8 cellular contexts compared by ENCODE assay signal in the genomic region with DNA sequence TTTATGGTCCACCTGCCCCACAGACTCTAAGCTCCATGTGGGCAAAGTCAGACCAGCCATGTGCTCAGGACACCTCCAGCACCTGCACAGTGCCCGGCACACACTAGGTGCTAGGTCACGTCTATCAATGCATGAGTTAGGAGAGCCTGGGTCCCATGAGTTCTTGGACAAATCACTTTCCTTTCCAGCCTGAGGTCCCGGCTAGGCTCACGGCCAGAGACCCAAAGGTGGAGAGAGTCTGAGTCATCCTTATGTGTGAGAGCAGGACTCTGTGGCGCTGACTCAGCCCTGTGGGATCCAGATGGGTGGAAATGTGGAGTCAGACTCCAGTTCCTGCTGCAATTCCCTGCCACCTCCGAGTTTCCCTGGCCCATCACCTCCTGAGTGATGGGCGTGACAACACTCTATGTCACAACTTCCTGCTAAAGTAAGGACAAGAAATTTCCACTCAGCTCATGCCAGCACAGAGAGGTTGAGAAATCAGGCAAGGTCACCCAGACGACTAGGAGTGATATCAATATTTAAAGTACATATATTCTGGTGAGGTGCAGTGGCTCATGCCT. TPM values are rescaled to one million over a fixed set of nuclear protein-coding genes. Genes with fewer than 3 reads are reported as not detected.
A peak's percentile ranks its signal among the peaks of the same experiment; 100 is the strongest.
DNase-seq lines count a peak whose midpoint lies in the region; ATAC-seq, FAIRE-seq and TF ChIP-seq lines count a peak whose summit lies in the region.

No MANE protein-coding gene starts in this region.

- peaks cover 31% of the 10 kb centered on the region for H3K79me2 ChIP-seq in MM.1S (ENCODE audit: low read length)

- no peak overlapping the region for H2AFZ ChIP-seq in MM.1S (ENCODE audit: low read length)

- H4K20me1 ChIP-seq in MM.1S (ENCODE audit: insufficient read depth, low read length): no peaks in the 10 kb centered on the region

- H3K9me3 ChIP-seq in esophagus muscularis mucosa (no peaks in the 10 kb centered on the region), pancreas (no peaks in the 10 kb centered on the region), MM.1S (replicated peaks; ENCODE audit: insufficient read depth, low read length) (no peaks in the 10 kb centered on the region)

- H3K4me1 ChIP-seq in esophagus muscularis mucosa (peaks cover 56 to 72% (median 66%) of the 10 kb centered on the region in 4 donors), pancreas (peaks cover 5 to 40% (median 9%) of the 10 kb centered on the region in 3 donors), MM.1S (ENCODE audit: low read length) (peaks cover 39% of the 10 kb centered on the region)

- H3K4me2 ChIP-seq in MM.1S (ENCODE audit: low read depth, low read length): no peak overlapping the region

- WGBS in esophagus muscularis mucosa: 13% methylated on average over 8 of the region's 8 CpGs
- WGBS in pancreas, 2 donors: 42 to 47% methylated on average over 8 of the region's 8 CpGs

- TF ChIP-seq CTCF in esophagus muscularis mucosa (IDR thresholded peaks at IDR 0.05): no peak
- no peak for TF ChIP-seq CTCF in pancreas (IDR thresholded peaks at IDR 0.05)
- no peak for TF ChIP-seq CTCF in GM13977 (IDR thresholded peaks at IDR 0.05; ENCODE audit: extremely low read depth, insufficient read depth, missing control alignments)
- TF ChIP-seq CTCF in MM.1S (IDR thresholded peaks at IDR 0.05; ENCODE audit: low read length): no peak

- H3K9ac ChIP-seq in MM.1S (ENCODE audit: low read length): no peak overlapping the region

- H3F3A ChIP-seq in MM.1S (ENCODE audit: insufficient read depth, low read length): peaks cover 18% of the 10 kb centered on the region

- DNase-seq in GM03348 (ENCODE audit: low spot score) (peak; percentile 90), RPMI7951 (ENCODE audit: low read depth) (peak; percentile 99), esophagus muscularis mucosa (ENCODE audit: extremely low spot score) (peak; percentile 97), pancreas (peak; percentile 70 to 90 (median 75)), NCI-H524 treated with DMSO at 0.1 percent for 48 hours (lab: John Stamatoyannopoulos, UW) (no peak), GM13977 (ENCODE audit: low spot score) (no peak), MM.1S (no peak)
- no peak for DNase-seq in activated CD8-positive, alpha-beta memory T cell treated with anti-CD3 and anti-CD28 coated beads, Interleukin-2, amount 50 U/mL, for 4 hours

- TF ChIP-seq POLR2A in esophagus muscularis mucosa (IDR thresholded peaks at IDR 0.05; ENCODE audit: low read depth): no peak

- no peak for FAIRE-seq in pancreas (lab: Jason Lieb, UNC)

- peak overlapping the region; percentile 69 to 86 (median 78) for H3K27ac ChIP-seq in esophagus muscularis mucosa (replicated peaks in 1 of 4)
- peak overlapping the region in 2 of 4 donors; percentile 10 to 58 for H3K27ac ChIP-seq in pancreas
- no peak overlapping the region for H3K27ac ChIP-seq in MM.1S (ENCODE audit: low read length)

- H3K36me3 ChIP-seq in esophagus muscularis mucosa: peaks cover 0 to 7% (median 2%) of the 10 kb centered on the region in 4 donors
- H3K36me3 ChIP-seq in pancreas: no peaks in the 10 kb centered on the region
- no peaks in the 10 kb centered on the region for H3K36me3 ChIP-seq in MM.1S (replicated peaks; ENCODE audit: insufficient read depth, low read length)

- peak; percentile 5 to 56 (median 32) for ATAC-seq in pancreas

- TF ChIP-seq EP300 in esophagus muscularis mucosa (IDR thresholded peaks at IDR 0.05): no peak

- H3K27me3 ChIP-seq in esophagus muscularis mucosa (peaks cover 0 to 16% (median 0%) of the 10 kb centered on the region in 4 donors), pancreas (no peaks in the 10 kb centered on the region), MM.1S (replicated peaks; ENCODE audit: insufficient read depth, low read length) (no peaks in the 10 kb centered on the region)

- H3K9me2 ChIP-seq in MM.1S (replicated peaks; ENCODE audit: insufficient read depth, low read length): no peaks in the 10 kb centered on the region

- H3K4me3 ChIP-seq in esophagus muscularis mucosa: no peak overlapping the region
- no peak overlapping the region for H3K4me3 ChIP-seq in pancreas
- no peak overlapping the region for H3K4me3 ChIP-seq in MM.1S (ENCODE audit: low read length)

- intact Hi-C loops in esophagus muscularis mucosa (cut with DNase I) (no loop called here), pancreas (cut with DNase I) (no loop called here)

- in situ Hi-C loops in GM13977 (cut with MboI; ENCODE audit: low pct_unique_long_range_greater_than_20kb, low sequenced_read_pairs, unreplicated experiment): loop anchor here (10.0 to 25.0 kb wide), 2 partner anchors 135 to 332 kb away; partner anchors contain the start of gene CDK9

RNA-seq across cellular contexts. Expression of gene ST6GALNAC4, which starts 2.5 kb away (rescaled TPM):
- total RNA-seq in RPMI7951 (2014; rRNA removed; shearing (Covaris generic)): 10.5 and 14.0 TPM in 2 replicates
- 10 to 100 TPM; 20.3 to 44.8 (median 35.9) TPM for total RNA-seq in esophagus muscularis mucosa
- 10 to 100 TPM; 25.9 to 66.6 (median 41.3) TPM for total RNA-seq in pancreas
- 10 to 100 TPM; 22.2 to 27.7 TPM for polyA plus RNA-seq in pancreas

RNA-seq across cellular contexts. Expression of gene PIP5KL1, which starts 11.2 kb away (rescaled TPM):
- 0.24 and 1.2 TPM in 2 replicates for total RNA-seq in RPMI7951 (2014; rRNA removed; shearing (Covaris generic))
- total RNA-seq in esophagus muscularis mucosa (1 to 10 TPM; 1.3 to 2.8 (median 2.2) TPM), pancreas (1 to 10 TPM; 1.0 to 2.2 (median 1.2) TPM)
- polyA plus RNA-seq in pancreas: 1 to 10 TPM in 1 of 2 donors, under 1 TPM in 1; 0.80 to 2.5 TPM

RNA-seq across cellular contexts. Expression of gene DPM2, which starts 18.3 kb away (rescaled TPM):
- total RNA-seq in RPMI7951 (2014; rRNA removed; shearing (Covaris generic)): 37.1 and 50.1 TPM in 2 replicates
- total RNA-seq in esophagus muscularis mucosa (10 to 100 TPM in 1 of 4 donors, 1 to 10 TPM in 3; 6.6 to 13.3 (median 8.5) TPM), pancreas (10 to 100 TPM; 19.6 to 34.9 (median 25.5) TPM)
- 10 to 100 TPM; 39.0 to 56.8 TPM for polyA plus RNA-seq in pancreas

RNA-seq across cellular contexts. Expression of gene ST6GALNAC6, which starts 19.9 kb away (rescaled TPM):
- total RNA-seq in RPMI7951 (2014; rRNA removed; shearing (Covaris generic)): 15.7 and 20.1 TPM in 2 replicates
- total RNA-seq in esophagus muscularis mucosa: 100 to 1,000 TPM in 3 of 4 donors, 10 to 100 TPM in 1; 95.9 to 169 (median 125) TPM
- 10 to 100 TPM; 20.7 to 31.1 (median 26.0) TPM for total RNA-seq in pancreas
- polyA plus RNA-seq in pancreas: 10 to 100 TPM; 30.6 to 35.7 TPM

RNA-seq across cellular contexts. Expression of gene AK1, which starts 41.9 kb away (rescaled TPM):
- total RNA-seq in RPMI7951 (2014; rRNA removed; shearing (Covaris generic)): 57.7 and 61.9 TPM in 2 replicates
- 10 to 100 TPM; 37.4 to 75.0 (median 56.0) TPM for total RNA-seq in esophagus muscularis mucosa
- total RNA-seq in pancreas: 10 to 100 TPM in 4 of 6 donors, 1 to 10 TPM in 2; 8.9 to 18.3 (median 15.2) TPM
- polyA plus RNA-seq in pancreas: 10 to 100 TPM; 49.5 to 81.7 TPM

Comparison
In these comparisons a context has a peak if more than half of its experiments do, and no peak if none do; other contexts are left out.
1. DNase-seq: peak in GM03348 (single experiment), RPMI7951 (single experiment), esophagus muscularis mucosa (single experiment) and pancreas (6 of 6); none in NCI-H524 treated with DMSO at 0.1 percent for 48 hours (single experiment), GM13977 (single experiment), activated CD8-positive, alpha-beta memory T cell treated with anti-CD3 and anti-CD28 coated beads, Interleukin-2, amount 50 U/mL, for 4 hours (single experiment) and MM.1S (single experiment).